ENCODE assay signal across 13 cellular contexts in genomic region chr3:42290966-42291714, GRCh38.
DNase-seq lines count a peak whose midpoint lies in the region; ATAC-seq, FAIRE-seq and TF ChIP-seq lines count a peak whose summit lies in the region.
"Had no signal": no experiment of that assay in that cellular context is flagged by ENCODE, and none has a peak within 500 bp of the region (broad histone marks: within the 10 kb centered on the region; RNA-seq: fewer than 3 reads in every experiment).

No MANE protein-coding gene starts in this region.

- DNase-seq in activated naive CD4-positive, alpha-beta T cell treated with anti-CD3 and anti-CD28 coated beads, Interleukin-2, amount 50 U/mL, for 16 hours = peak; percentile 15
- DNase-seq in activated naive CD4-positive, alpha-beta T cell (lab: John Stamatoyannopoulos, UW) = no peak
- DNase-seq in H54 (ENCODE audit: insufficient read length, low spot score) (no peak), NCI-H69 (lab: John Stamatoyannopoulos, UW) (no peak), dedifferentiated amniotic fluid mesenchymal stem cell (ENCODE audit: extremely low spot score) (no peak), glomerular visceral epithelial cell (ENCODE audit: extremely low spot score) (no peak)
- DNase-seq: activated CD4-positive, alpha-beta T cell treated with anti-CD3 and anti-CD28 coated beads, Interleukin-2, amount 50 U/mL, for 4 hours; CD4-positive, alpha-beta memory T cell; NCI-H2171 treated with DMSO at 0.1 percent for 48 hours had no signal

- no peak for FAIRE-seq in H54 (lab: Jason Lieb, UNC)
- FAIRE-seq: HTR-8/SVneo had no signal

- TF ChIP-seq POLR2A in H54 (IDR thresholded peaks at IDR 0.05; ENCODE audit: low read depth, low read length) = no peak

- ATAC-seq in GM21576 (IDR thresholded peaks at IDR 0.05; ENCODE audit: unreplicated experiment) = peak; percentile 59
- peak; percentile 73 for ATAC-seq in HG03196 (IDR thresholded peaks at IDR 0.05; ENCODE audit: unreplicated experiment)
- ATAC-seq: sciatic nerve had no signal
